ENCODE assay signal across 22 cellular contexts in the genomic region with DNA sequence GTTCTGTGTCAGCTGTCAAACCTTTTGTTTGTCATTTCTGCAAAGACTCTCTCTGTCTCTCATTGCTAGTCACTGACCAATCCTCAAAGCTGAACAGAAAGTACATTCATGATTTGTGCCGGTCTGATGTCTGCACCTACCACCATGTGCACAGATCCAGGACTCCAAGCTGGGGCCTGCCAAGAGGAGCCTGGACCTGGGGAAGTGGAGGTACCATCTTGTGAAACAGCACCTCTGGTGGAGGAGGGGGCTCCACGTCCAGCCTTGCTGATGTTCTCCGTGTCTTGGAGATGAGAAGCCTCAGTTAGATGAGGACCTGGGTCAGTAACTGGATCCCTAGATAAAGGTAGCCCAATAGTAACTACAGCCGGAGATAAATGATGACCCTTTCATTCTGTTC.
"Had no signal": no experiment of that assay in that cellular context is flagged by ENCODE, and none has a peak within 500 bp of the region (broad histone marks: within the 10 kb centered on the region; RNA-seq: fewer than 3 reads in every experiment).

No MANE protein-coding gene starts in this region.

- H3K4me3 ChIP-seq: Peyer's patch, SJCRH30 had no signal

- H3K27me3 ChIP-seq: Peyer's patch, SJCRH30 had no signal

- H3K36me3 ChIP-seq: Peyer's patch, SJCRH30 had no signal

- ATAC-seq: PC-3, Right ventricle myocardium inferior, SK-N-SH treated with all-trans-retinoic acid at 6 μM for 48 hours had no signal

- H3K4me1 ChIP-seq: SJCRH30 had no signal

- DNase-seq: KBM-7; MV-4-11; NCI-H1048; NCI-H1105; NCI-H1436 treated with DMSO at 0.1 percent for 48 hours; NCI-H1694; NCI-H187 treated with DMSO at 0.1 percent for 48 hours; NCI-H2029 treated with DMSO at 0.1 percent for 48 hours; NCI-H2107; NCI-H2171 treated with DMSO at 0.1 percent for 48 hours; NCI-H345; NCI-H446 treated with DMSO at 0.1 percent for 48 hours; NCI-H510A treated with DMSO at 0.1 percent for 48 hours; NCI-H526; NCI-H82; NK-92 treated with Interleukin-12 subunit alpha and Interleukin-12 subunit beta, amount 100 ng/mL, for 24 hours; PC-3; Peyer's patch; SHP77 treated with DMSO at 0.1 percent for 48 hours; SJCRH30 had no signal

- H3K9me3 ChIP-seq: Peyer's patch, SJCRH30 had no signal

- H3K27ac ChIP-seq: Peyer's patch, SJCRH30 had no signal
